22 cellular contexts compared by ENCODE assay signal in genomic region chr12:105102673-105103072, GRCh38. TPM values are rescaled to one million over a fixed set of nuclear protein-coding genes. Genes with fewer than 3 reads are reported as not detected.
"Had no signal": no experiment of that assay in that cellular context is flagged by ENCODE, and none has a peak within 500 bp of the region (broad histone marks: within the 10 kb centered on the region; RNA-seq: fewer than 3 reads in every experiment).

No MANE protein-coding gene starts in this region.

- H3K27ac ChIP-seq: hepatocyte, left ventricle myocardium inferior, ovary, right atrium auricular region, skin epidermis, spleen, suprapubic skin, thoracic aorta, tibial artery, vagina had no signal

- DNase-seq: islet precursor cell; left ventricle myocardium inferior; midbrain; mucosa of descending colon; naive thymus-derived CD4-positive, alpha-beta T cell; ovary; spleen; stimulated activated CD4-positive, alpha-beta T cell treated with anti-CD3 and anti-CD28 coated beads, Interleukin-4, amount 100 ng/mL, for 24 hours; stimulated activated naive CD4-positive, alpha-beta T cell; tibial artery had no signal

- H3K4me3 Mint-ChIP-seq: memory B cell; naive thymus-derived CD4-positive, alpha-beta T cell; natural killer cell treated with Interleukin-12 subunit alpha and Interleukin-12 subunit beta and Interleukin-15 and Interleukin-18, amount 100 ng/mL, for 72 hours; stimulated activated effector memory CD8-positive, alpha-beta T cell treated with anti-CD3 and anti-CD28 coated beads, Interleukin-12 subunit alpha, Interleukin-12 subunit beta, amount 100 ng/mL, for 72 hours; stimulated activated naive CD8-positive, alpha-beta T cell treated with anti-CD3 and anti-CD28 coated beads, Interleukin-15, Interleukin-2, amounts not matched to agents 100 ng/mL and 50 ng/mL, for 24 hours had no signal

- H3K9me3 ChIP-seq: left ventricle myocardium inferior, mucosa of descending colon, ovary, right atrium auricular region, suprapubic skin, thoracic aorta, tibial artery, vagina had no signal

- H3K4me3 ChIP-seq: hepatocyte, left ventricle myocardium inferior, mucosa of descending colon, ovary, right atrium auricular region, skin epidermis, spleen, suprapubic skin, thoracic aorta, tibial artery, vagina had no signal

- H3K9me3 Mint-ChIP-seq: natural killer cell treated with Interleukin-12 subunit alpha and Interleukin-12 subunit beta and Interleukin-15 and Interleukin-18, amount 100 ng/mL, for 72 hours had no signal

- H3K27me3 ChIP-seq: hepatocyte, ovary, right atrium auricular region, suprapubic skin, tibial artery, vagina had no signal

- ATAC-seq: mucosa of descending colon; naive thymus-derived CD4-positive, alpha-beta T cell; natural killer cell treated with Interleukin-12 subunit alpha and Interleukin-12 subunit beta and Interleukin-15 and Interleukin-18, amount 100 ng/mL, for 72 hours; sciatic nerve; stimulated activated effector memory CD8-positive, alpha-beta T cell treated with anti-CD3 and anti-CD28 coated beads, Interleukin-12 subunit alpha, Interleukin-12 subunit beta, amount 100 ng/mL, for 72 hours had no signal

- H3K79me2 ChIP-seq: hepatocyte had no signal

- H3K4me2 ChIP-seq: hepatocyte had no signal

- H3K27ac Mint-ChIP-seq: memory B cell; naive thymus-derived CD4-positive, alpha-beta T cell; natural killer cell treated with Interleukin-12 subunit alpha and Interleukin-12 subunit beta and Interleukin-15 and Interleukin-18, amount 100 ng/mL, for 72 hours; progenitor cell of endocrine pancreas; stimulated activated effector memory CD8-positive, alpha-beta T cell treated with anti-CD3 and anti-CD28 coated beads, Interleukin-12 subunit alpha, Interleukin-12 subunit beta, amount 100 ng/mL, for 72 hours; stimulated activated naive CD8-positive, alpha-beta T cell treated with anti-CD3 and anti-CD28 coated beads, Interleukin-15, Interleukin-2, amounts not matched to agents 100 ng/mL and 50 ng/mL, for 24 hours had no signal

- H3K27me3 Mint-ChIP-seq: progenitor cell of endocrine pancreas had no signal

- H3K36me3 ChIP-seq: left ventricle myocardium inferior, ovary, right atrium auricular region, spleen, suprapubic skin, thoracic aorta, tibial artery, vagina had no signal

- H2AFZ ChIP-seq: hepatocyte had no signal

- H3K4me1 ChIP-seq: vagina had no signal

- H3K36me3 Mint-ChIP-seq: stimulated activated effector memory CD8-positive, alpha-beta T cell treated with anti-CD3 and anti-CD28 coated beads, Interleukin-12 subunit alpha, Interleukin-12 subunit beta, amount 100 ng/mL, for 72 hours had no signal

RNA-seq across cellular contexts. Expression of gene ALDH1L2, which starts 18.4 kb away (rescaled TPM):
- polyA plus RNA-seq: naive thymus-derived CD4-positive, alpha-beta T cell had no signal
